Comparison of ENCODE assay signal across 30 cellular contexts in the genomic region with DNA sequence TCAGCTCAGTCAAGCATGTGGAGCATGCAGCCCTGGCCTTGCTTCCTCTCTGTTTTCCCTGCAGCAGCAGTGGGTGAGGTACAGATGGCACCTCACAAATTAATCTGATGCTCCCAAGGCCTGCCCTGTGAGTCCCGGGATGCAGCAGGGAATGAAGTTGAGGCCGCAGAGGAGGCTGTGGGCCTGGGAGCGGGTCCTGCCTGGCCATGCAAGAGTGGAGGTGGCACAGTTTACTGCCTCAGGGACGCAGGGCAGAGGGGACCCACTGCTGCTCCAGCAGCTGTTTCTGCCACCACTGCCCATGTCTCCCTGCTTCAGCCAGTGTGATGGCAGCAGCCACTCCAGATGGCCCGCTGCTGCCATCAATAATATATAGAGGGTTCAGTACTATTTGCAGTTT.
"Had no signal": no experiment of that assay in that cellular context is flagged by ENCODE, and none has a peak within 500 bp of the region (broad histone marks: within the 10 kb centered on the region; RNA-seq: fewer than 3 reads in every experiment).

No MANE protein-coding gene starts in this region.

- H3K27ac ChIP-seq: adrenal gland, ascending aorta, breast epithelium, cardiac muscle cell, colonic mucosa, epithelial cell of prostate, esophagus squamous epithelium had no signal

- ATAC-seq: activated CD4-positive, alpha-beta T cell treated with anti-CD3 and anti-CD28 coated beads for 36 hours; activated CD8-positive, alpha-beta memory T cell treated with anti-CD3 and anti-CD28 coated beads, Interleukin-2, amount 10 ng/mL, durations not matched to agents 7 days and 5 days; activated CD8-positive, alpha-beta T cell treated with anti-CD3 and anti-CD28 coated beads, Interleukin-2, amount 10 ng/mL, durations not matched to agents 7 days and 5 days; activated naive CD8-positive, alpha-beta T cell treated with anti-CD3 and anti-CD28 coated beads, Interleukin-2, amount 50 U/mL, for 24 hours had no signal

- H3K9me3 ChIP-seq: adrenal gland, ascending aorta, breast epithelium, colonic mucosa, esophagus squamous epithelium had no signal

- H3K4me3 ChIP-seq: adrenal gland, ascending aorta, breast epithelium, cardiac muscle cell, colonic mucosa, esophagus squamous epithelium had no signal

- H3K36me3 ChIP-seq: adrenal gland, ascending aorta, breast epithelium, cardiac muscle cell, colonic mucosa, esophagus squamous epithelium had no signal

- DNase-seq: activated CD4-positive, alpha-beta memory T cell treated with anti-CD3 and anti-CD28 coated beads for 36 hours; activated CD4-positive, alpha-beta T cell treated with anti-CD3 and anti-CD28 coated beads for 36 hours; activated CD4-positive, alpha-beta T cell treated with anti-CD3 and anti-CD28 coated beads, Interleukin-2, amount 10 ng/mL, durations not matched to agents 24 days and 14 days; activated CD4-positive, CD25-positive, alpha-beta regulatory T cell; activated CD4-positive, CD25-positive, alpha-beta regulatory T cell treated with anti-CD3 and anti-CD28 coated beads, Interleukin-2, amount 50 U/mL, for 72 hours; activated CD8-positive, alpha-beta memory T cell treated with anti-CD3 and anti-CD28 coated beads, Interleukin-2, amount 10 ng/mL, durations not matched to agents 7 days and 5 days; activated CD8-positive, alpha-beta memory T cell treated with anti-CD3 and anti-CD28 coated beads, Interleukin-2, amount 50 U/mL, for 4 hours; activated CD8-positive, alpha-beta T cell treated with anti-CD3 and anti-CD28 coated beads, Interleukin-2, amount 10 ng/mL, durations not matched to agents 7 days and 5 days; activated effector memory CD4-positive, alpha-beta T cell treated with anti-CD3 and anti-CD28 coated beads, Interleukin-2, amount 50 U/mL, for 16 hours; activated naive CD4-positive, alpha-beta T cell treated with anti-CD3 and anti-CD28 coated beads for 36 hours; activated naive CD8-positive, alpha-beta T cell treated with anti-CD3 and anti-CD28 coated beads for 36 hours; activated naive CD8-positive, alpha-beta T cell treated with anti-CD3 and anti-CD28 coated beads, Interleukin-2, amount 50 U/mL, for 24 hours; activated T-cell treated with anti-CD3 and anti-CD28 coated beads, Interleukin-2, amount 50 U/mL, for 1 hour; activated T-cell treated with anti-CD3 and anti-CD28 coated beads, Interleukin-2, amount 50 U/mL, for 48 hours; adrenal gland; amygdala; central memory CD4-positive, alpha-beta T cell; cerebellar nuclear complex; colonic mucosa; effector CD8-positive, alpha-beta T cell; esophagus squamous epithelium; head of caudate nucleus; T-helper 2 cell had no signal

- FAIRE-seq: endometrium, endothelial cell of umbilical vein, frontal cortex had no signal

- H3K4me1 ChIP-seq: adrenal gland, ascending aorta, breast epithelium, colonic mucosa, esophagus squamous epithelium had no signal

- H3K27me3 ChIP-seq: adrenal gland, ascending aorta, breast epithelium, cardiac muscle cell, colonic mucosa, esophagus squamous epithelium had no signal
